Comparison of ENCODE assay signal across 8 cellular contexts in the genomic region with DNA sequence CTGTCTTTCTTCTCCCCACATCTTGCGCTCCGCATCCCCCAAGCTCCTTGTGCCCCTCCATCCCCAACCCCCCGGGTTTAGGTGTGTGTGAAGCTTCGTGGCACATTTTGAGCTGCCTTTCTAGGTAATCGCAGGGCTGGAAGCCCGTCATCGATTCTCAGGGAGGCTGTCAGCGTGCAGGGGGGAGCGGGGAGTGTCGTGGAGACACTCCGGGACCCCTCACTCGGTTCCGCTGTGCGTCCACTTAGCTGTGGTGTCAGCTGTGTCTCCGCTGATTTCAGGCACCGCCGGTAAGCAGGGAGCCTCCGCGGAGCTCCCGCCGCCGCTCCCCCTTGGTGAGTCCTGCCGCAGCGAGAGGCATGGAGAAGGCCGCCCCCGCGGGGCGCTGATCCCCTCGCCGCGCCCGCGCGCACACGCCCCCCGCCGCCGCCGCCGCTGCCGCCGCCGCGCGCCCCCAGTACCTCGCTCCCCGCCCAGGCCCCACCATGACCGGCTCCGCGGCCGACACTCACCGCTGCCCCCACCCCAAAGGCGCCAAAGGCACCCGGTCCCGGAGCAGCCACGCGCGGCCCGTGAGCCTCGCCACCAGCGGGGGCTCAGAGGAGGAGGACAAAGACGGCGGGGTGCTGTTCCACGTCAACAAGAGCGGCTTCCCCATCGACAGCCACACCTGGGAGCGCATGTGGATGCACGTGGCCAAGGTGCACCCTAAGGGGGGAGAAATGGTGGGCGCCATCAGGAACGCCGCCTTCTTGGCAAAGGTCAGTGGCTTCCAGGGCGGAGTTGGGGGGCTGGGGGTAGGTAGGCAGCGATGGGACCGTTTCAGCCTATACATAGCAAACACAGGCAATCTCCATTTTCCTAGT. TPM values are rescaled to one million over a fixed set of nuclear protein-coding genes. Genes with fewer than 3 reads are reported as not detected.
DNase-seq lines count a peak whose midpoint lies in the region; ATAC-seq, FAIRE-seq and TF ChIP-seq lines count a peak whose summit lies in the region.

No MANE protein-coding gene starts in this region.

- peak overlapping the region; percentile 65 for H3K4me2 ChIP-seq in HepG2 (ENCODE audit: low read depth, low read length)

- no peak for TF ChIP-seq RAD21 in HepG2 (CRISPR knock-in tag; IDR thresholded peaks at IDR 0.05)

- CTCF ChIA-PET in HepG2 (lab: Yijun Ruan, JAX; ENCODE audit: low intra/inter-chr PET ratio, low total read pairs): no interaction called here

- H4K20me1 ChIP-seq in HepG2 (ENCODE audit: insufficient read depth, low read length): no peaks in the 10 kb centered on the region

- H3K27ac ChIP-seq in HepG2 (ENCODE audit: extremely low read length, insufficient read depth, low read length): no peak overlapping the region
- H3K27ac ChIP-seq in upper lobe of left lung: no peak overlapping the region

- H3K9me3 ChIP-seq in HepG2 (ENCODE audit: low read length): no peaks in the 10 kb centered on the region
- no peaks in the 10 kb centered on the region for H3K9me3 ChIP-seq in upper lobe of left lung

- TF ChIP-seq EP300 in HepG2 (IDR thresholded peaks at IDR 0.05; ENCODE audit: low read depth in 2 of 2, low read length in 2 of 2): no peak
- TF ChIP-seq EP300 in HepG2 (CRISPR knock-in tag; IDR thresholded peaks at IDR 0.05; ENCODE audit: borderline replicate concordance): no peak
- no peak for TF ChIP-seq EP300 in upper lobe of left lung (IDR thresholded peaks at IDR 0.05)

- H3K9ac ChIP-seq in HepG2 (ENCODE audit: insufficient read depth, low read depth, low read length): no peak overlapping the region

- POLR2A ChIA-PET in HepG2 (lab: Yijun Ruan, JAX): no interaction called here

- H3K79me2 ChIP-seq in HepG2 (ENCODE audit: insufficient read depth, low read length): no peaks in the 10 kb centered on the region

- H3K27me3 ChIP-seq in HepG2 (ENCODE audit: control insufficient read depth in 1 of 2, insufficient read depth in 2 of 2, low read length in 2 of 2): no peaks in the 10 kb centered on the region
- peaks cover 0 to 7% (median 3%) of the 10 kb centered on the region in 4 donors for H3K27me3 ChIP-seq in upper lobe of left lung

- in situ Hi-C loops in astrocyte of the cerebellum (cut with HindIII; ENCODE audit: low sequenced_read_pairs): no loop called here
- in situ Hi-C loops in HepG2 (cut with HindIII; ENCODE audit: extremely low pct_ligation_motif_present, low pct_unique_long_range_greater_than_20kb): no loop called here

- H3K4me3 ChIP-seq in HFF-Myc (replicated peaks; ENCODE audit: low read depth, low read length) (peak overlapping the region; percentile 65), astrocyte of the cerebellum (ENCODE audit: low read depth, low read length) (peak overlapping the region; percentile 69), HepG2 (replicated peaks in 1 of 3; ENCODE audit: insufficient read depth in 1 of 3, low read depth in 2 of 3, low read length in 3 of 3) (peak overlapping the region in 2 of 3 experiments; percentile 51 to 55; a peak in 3 of 6 replicates), upper lobe of left lung (peak overlapping the region; percentile 39 to 61 (median 55))

- WGBS in HepG2 (ENCODE audit: low lambda C conversion rate): 90% methylated on average over 66 of the region's 74 CpGs
- WGBS in upper lobe of left lung, 2 donors: 14 to 30% methylated on average over 17 to 33 of the region's 74 CpGs

- ATAC-seq in HepG2 (no peak), upper lobe of left lung (ENCODE audit: low FRiP score in 2 of 2) (peak in 1 of 2 donors; percentile 25)

- H3K36me3 ChIP-seq in HepG2 (replicated peaks in 1 of 2; ENCODE audit: control insufficient read depth in 1 of 2, insufficient read depth in 2 of 2, low read length in 2 of 2): no peaks in the 10 kb centered on the region
- no peaks in the 10 kb centered on the region for H3K36me3 ChIP-seq in upper lobe of left lung

- TF ChIP-seq POLR2A in HepG2 (IDR thresholded peaks at IDR 0.05; ENCODE audit: insufficient read depth in 1 of 2, low read depth in 2 of 2, low read length in 2 of 2) (no peak), upper lobe of left lung (IDR thresholded peaks at IDR 0.05) (no peak)

- no TSS peak for BruUV-seq in HepG2 (replicated peaks; lab: Mats Ljungman, UMichigan)

- no peak for TF ChIP-seq CTCF in HFF-Myc (IDR thresholded peaks at IDR 0.05; ENCODE audit: low read depth, low read length, missing control alignments)
- no peak for TF ChIP-seq CTCF in astrocyte of the cerebellum (IDR thresholded peaks at IDR 0.05; ENCODE audit: low read depth, low read length, missing control alignments)
- no peak for TF ChIP-seq CTCF in HepG2 (CRISPR knock-in tag; IDR thresholded peaks at IDR 0.05)
- no peak for TF ChIP-seq CTCF in upper lobe of left lung (IDR thresholded peaks at IDR 0.05)

- intact Hi-C loops in HepG2 (cut with micrococcal nuclease; ENCODE audit: unreplicated experiment): no loop called here

- H2AFZ ChIP-seq in HepG2 (ENCODE audit: low read length): no peak overlapping the region

- peak; percentile 21 for DNase-seq in COLO668 (lab: John Stamatoyannopoulos, UW; ENCODE audit: unreplicated experiment)
- DNase-seq in HFF-Myc (ENCODE audit: extremely low read depth, low read depth): no peak
- DNase-seq in astrocyte of the cerebellum (ENCODE audit: low read depth): no peak
- no peak for DNase-seq in HepG2 (ENCODE audit: low spot score)
- peak in 1 of 2 donors; percentile 84 for DNase-seq in upper lobe of left lung
- no peak for DNase-seq in middle frontal gyrus (ENCODE audit: extremely low spot score, low spot score)
- DNase-seq in RPMI8226: no peak
- no peak for DNase-seq in NCI-H1930 (lab: John Stamatoyannopoulos, UW)

- no peak for FAIRE-seq in HepG2 (lab: Jason Lieb, UNC)

- H3K4me1 ChIP-seq in HepG2 (ENCODE audit: insufficient read depth, low read length) (peaks cover 8% of the 10 kb centered on the region; the same call in 1 of the 2 replicates), upper lobe of left lung (peaks cover 12 to 22% (median 17%) of the 10 kb centered on the region in 4 donors)

TF ChIP-seq in HepG2, 621 proteins besides CTCF, POLR2A, EP300 and RAD21:
- TF ChIP-seq ZNF841 (CRISPR knock-in tag; IDR thresholded peaks at IDR 0.05; ENCODE audit: borderline replicate concordance) (no peak), GABPA (IDR thresholded peaks at IDR 0.05; ENCODE audit: low read depth, low read length) (no peak), GABPA (CRISPR knock-in tag; IDR thresholded peaks at IDR 0.05; ENCODE audit: low read depth) (no peak), HDAC2 (CRISPR knock-in tag; IDR thresholded peaks at IDR 0.05) (no peak)
TF ChIP-seq in HepG2: peak in this region for 0.

RNA-seq across cellular contexts. Expression of a gene that starts 0.9 kb away (rescaled TPM):
- 0.74 and 1.00 TPM in 2 replicates for total RNA-seq in HepG2 (2016; rRNA removed; fragmentation: Illumina TruSeq; extraction: Trizol)
- total RNA-seq in HepG2 (2016; cell fraction: cytosol; rRNA removed; fragmentation: Illumina TruSeq; extraction: Trizol; ENCODE audit: low read depth): 0.44 and 0.61 TPM in 2 replicates
- total RNA-seq in HepG2 (2016; cell fraction: insoluble cytoplasmic fraction; rRNA removed; fragmentation: Illumina TruSeq; extraction: Trizol): 0.59 and 1.1 TPM in 2 replicates
- total RNA-seq in HepG2 (2016; cell fraction: membrane; rRNA removed; fragmentation: Illumina TruSeq; extraction: Trizol): 0.65 and 0.76 TPM in 2 replicates
- 1.6 and 2.0 TPM in 2 replicates for total RNA-seq in HepG2 (2016; cell fraction: nucleus; rRNA removed; fragmentation: Illumina TruSeq; extraction: Trizol)
- polyA plus RNA-seq in HepG2 (2011; rRNA removed): 0.44 and 0.60 TPM in 2 replicates
- 0.21 and 0.33 TPM in 2 replicates for polyA plus RNA-seq in HepG2 (2011; cell fraction: cytosol; rRNA removed)
- polyA plus RNA-seq in HepG2 (2011; cell fraction: nucleus; rRNA removed): 1.6 and 1.8 TPM in 2 replicates
- 0.51 and 0.68 TPM in 2 replicates for polyA plus RNA-seq in HepG2 (2012)
- polyA plus RNA-seq in HepG2 (2016; cell fraction: cytosol; fragmentation: Illumina TruSeq; extraction: Trizol; ENCODE audit: low read depth): 0.14 and 0.27 TPM in 2 replicates
- 1.1 and 1.3 TPM in 2 replicates for polyA plus RNA-seq in HepG2 (2016; cell fraction: insoluble cytoplasmic fraction; fragmentation: Illumina TruSeq; extraction: Trizol; ENCODE audit: low read depth)
- polyA plus RNA-seq in HepG2 (2016; cell fraction: membrane; fragmentation: Illumina TruSeq; extraction: Trizol; ENCODE audit: low read depth): 0.55 and 0.78 TPM in 2 replicates
- polyA plus RNA-seq in HepG2 (2016; cell fraction: nucleus; fragmentation: Illumina TruSeq; extraction: Trizol; ENCODE audit: insufficient read depth, low read depth): 2.2 and 2.6 TPM in 2 replicates
- polyA minus RNA-seq in HepG2 (2011; rRNA and poly(A)+ RNA removed; ENCODE audit: low replicate concordance): 3.1 and 3.3 TPM in 2 replicates
- polyA minus RNA-seq in HepG2 (2011; cell fraction: cytosol; rRNA and poly(A)+ RNA removed): 0.40 and 0.62 TPM in 2 replicates
- 3.0 and 3.5 TPM in 2 replicates for polyA minus RNA-seq in HepG2 (2011; cell fraction: nucleus; rRNA and poly(A)+ RNA removed)
- 1 to 10 TPM in 4 of 6 donors, under 1 TPM in 2; 0.30 to 3.1 (median 1.4) TPM for total RNA-seq in upper lobe of left lung
